Comparison of ENCODE assay signal across 8 cellular contexts in the genomic region with DNA sequence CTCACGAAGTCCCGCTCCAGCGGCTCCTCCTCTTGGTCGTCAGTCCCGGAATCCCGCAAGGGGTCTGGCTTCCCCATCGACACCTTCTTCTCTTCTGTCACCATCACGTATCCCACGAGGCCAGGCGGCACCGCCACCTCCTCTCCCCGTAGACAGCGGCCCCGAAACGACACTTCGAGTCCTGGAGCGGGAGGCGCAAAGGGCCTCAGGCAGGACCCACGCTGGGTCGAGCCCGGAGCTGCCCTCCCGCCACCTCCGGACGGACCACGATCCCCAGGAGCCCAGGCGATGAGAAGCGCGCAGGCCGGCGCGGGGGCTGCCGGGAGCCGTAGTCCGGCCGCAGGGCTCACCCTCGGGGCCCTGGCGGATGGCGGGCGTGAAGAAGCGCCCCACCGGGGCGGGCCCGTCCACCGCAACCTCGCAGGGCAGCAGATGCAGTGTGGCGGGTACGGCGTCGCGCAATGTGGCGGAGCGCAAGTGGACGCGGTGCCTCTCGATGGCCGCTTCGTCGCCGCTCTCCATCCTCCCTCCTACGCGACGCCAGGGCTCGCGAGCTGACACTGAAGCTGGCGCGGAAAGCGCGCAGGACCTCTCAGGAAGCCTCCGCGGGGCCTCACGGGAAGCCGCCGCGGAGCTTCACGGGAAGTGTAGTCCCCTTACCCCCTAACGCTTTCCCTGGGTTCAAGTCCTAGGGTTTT. TPM values are rescaled to one million over a fixed set of nuclear protein-coding genes. Genes with fewer than 3 reads are reported as not detected.
DNase-seq lines count a peak whose midpoint lies in the region; ATAC-seq and TF ChIP-seq lines count a peak whose summit lies in the region.

Gene RNASEH2C (minus strand): TSS at position 562 of the 698 bp plus-strand sequence. CDS start 40 bp downstream, at position 522.

- H3K27ac Mint-ChIP-seq in T-helper 1 cell treated with Interleukin-12 subunit alpha and Interleukin-12 subunit beta and Interleukin-4 antibody, amounts not matched to agents 30 μg/mL and 1 μg/mL, for 36 hours, result peak within 1 kb of the TSS; percentile 88

- H3K4me1 ChIP-seq in prostate gland (replicated peaks), result peaks cover 17% of the 10 kb centered on the region

- no peaks in the 10 kb centered on the region for H3K9me3 Mint-ChIP-seq in T-helper 1 cell treated with Interleukin-12 subunit alpha and Interleukin-12 subunit beta and Interleukin-4 antibody, amounts not matched to agents 30 μg/mL and 1 μg/mL, for 36 hours

- ATAC-seq in HG02678 (IDR thresholded peaks at IDR 0.05; ENCODE audit: unreplicated experiment) (peak; percentile 79), left ventricle myocardium superior (peak; percentile 97)

- WGBS in prostate gland, result 1% methylated on average over 57 of the region's 76 CpGs

- peak; percentile 72 for TF ChIP-seq POLR2A in prostate gland (IDR thresholded peaks at IDR 0.05)

- no peaks in the 10 kb centered on the region for H3K27me3 Mint-ChIP-seq in T-helper 1 cell treated with Interleukin-12 subunit alpha and Interleukin-12 subunit beta and Interleukin-4 antibody, amounts not matched to agents 30 μg/mL and 1 μg/mL, for 36 hours (ENCODE audit: low read depth)

- no peaks in the 10 kb centered on the region for H3K27me3 ChIP-seq in prostate gland (replicated peaks; ENCODE audit: insufficient read depth)

- peak within 1 kb of the TSS; percentile 92 to 93 for H3K27ac ChIP-seq in prostate gland

- H3K4me1 Mint-ChIP-seq in T-helper 1 cell treated with Interleukin-12 subunit alpha and Interleukin-12 subunit beta and Interleukin-4 antibody, amounts not matched to agents 30 μg/mL and 1 μg/mL, for 36 hours (ENCODE audit: low read depth), result peaks cover 15% of the 10 kb centered on the region

- H3K9me3 ChIP-seq in prostate gland, result no peaks in the 10 kb centered on the region

- TF ChIP-seq CTCF in GM12865 (IDR thresholded peaks at IDR 0.05; ENCODE audit: insufficient read depth, low read depth, low read length, missing control alignments) (no peak), prostate gland (IDR thresholded peaks at IDR 0.05) (peak in 2 of 4 experiments; percentile 11 to 42)

- peaks cover 28% of the 10 kb centered on the region for H3K36me3 Mint-ChIP-seq in T-helper 1 cell treated with Interleukin-12 subunit alpha and Interleukin-12 subunit beta and Interleukin-4 antibody, amounts not matched to agents 30 μg/mL and 1 μg/mL, for 36 hours (ENCODE audit: low read depth)

- peak within 1 kb of the TSS; percentile 92 for H3K4me3 ChIP-seq in GM12865 (ENCODE audit: low read depth, low read length)
- peak within 1 kb of the TSS; percentile 55 to 82 for H3K4me3 ChIP-seq in prostate gland

- DNase-seq in GM12865 (ENCODE audit: low read depth) (peak; percentile 92), NCI-H1417 (lab: John Stamatoyannopoulos, UW) (peak; percentile 88 to 95 (median 91)), amniotic stem cell (lab: John Stamatoyannopoulos, UW) (peak; percentile 69), left ventricle myocardium superior (peak; percentile 92), prostate gland (ENCODE audit: low spot score) (peak; percentile 84), ureter (ENCODE audit: low spot score) (peak; percentile 82)

- intact Hi-C loops in left ventricle myocardium superior (cut with micrococcal nuclease) (no loop called here), prostate gland (cut with DNase I) (no loop called here)

- H3K36me3 ChIP-seq in prostate gland, result peaks cover 13 to 15% of the 10 kb centered on the region in 2 donors

- peak within 1 kb of the TSS; percentile 96 for H3K4me3 Mint-ChIP-seq in T-helper 1 cell treated with Interleukin-12 subunit alpha and Interleukin-12 subunit beta and Interleukin-4 antibody, amounts not matched to agents 30 μg/mL and 1 μg/mL, for 36 hours

RNA-seq across cellular contexts. Expression of gene RNASEH2C, which starts in this region (rescaled TPM):
- total RNA-seq in left ventricle myocardium superior (42.4 TPM), prostate gland (100 to 1,000 TPM in 1 of 2 donors, 10 to 100 TPM in 1; 78.0 to 166 TPM), ureter (29.8 TPM)

Comparison
In these comparisons a context has a peak if more than half of its experiments do, and no peak if none do; other contexts are left out.
1. Peak in every context shown above with its lines: DNase-seq, ATAC-seq, H3K4me3 ChIP-seq and H3K27ac ChIP-seq.